In the genomic region with DNA sequence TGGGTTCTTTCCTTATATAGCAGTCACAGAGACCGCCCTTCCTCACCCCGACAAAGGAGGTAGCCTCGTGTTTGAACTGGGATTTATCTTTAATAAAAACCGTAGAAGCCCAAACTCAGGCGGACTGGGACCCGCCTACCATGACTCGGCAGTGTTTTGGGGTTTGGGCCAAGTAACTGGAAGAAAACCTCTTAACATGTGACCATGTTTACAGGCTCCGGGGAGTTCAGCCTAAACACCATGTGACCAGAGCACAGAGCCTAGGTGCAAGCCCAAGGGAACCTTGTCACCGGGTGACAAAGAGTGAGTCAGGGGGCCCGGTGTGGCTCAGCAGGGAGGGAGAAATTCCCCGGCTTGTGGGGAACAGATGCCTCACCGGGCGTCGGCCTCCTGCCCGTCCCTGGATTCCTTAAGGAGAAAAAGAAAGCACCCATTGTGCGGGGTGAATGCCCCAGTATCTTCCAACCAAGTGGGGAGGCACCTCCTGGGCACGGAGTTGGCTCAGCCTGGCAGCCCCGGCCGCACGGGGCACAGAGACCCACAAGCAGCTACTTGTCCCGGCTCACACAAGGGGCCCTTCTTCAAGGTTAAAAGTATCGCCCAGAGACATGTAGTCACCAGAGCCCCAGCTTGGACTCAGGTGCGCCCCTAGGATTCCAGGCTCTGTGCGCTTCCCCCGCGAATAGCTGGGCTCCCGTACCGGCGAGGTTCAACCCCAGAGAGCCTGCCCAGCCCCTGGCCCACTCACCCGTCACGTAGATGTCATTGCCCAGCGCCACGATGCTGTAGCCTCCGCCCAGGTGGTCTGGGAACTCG, we compare ENCODE assay signal across 1 cellular context.
TF ChIP-seq lines count a peak whose summit lies in the region.

No MANE protein-coding gene starts in this region.

TF ChIP-seq in K562, 482 proteins besides CTCF, POLR2A, EP300 and RAD21 (continued from another document and continues in another):
- no peak for TF ChIP-seq NR3C1 (CRISPR knock-in tag; IDR thresholded peaks at IDR 0.05)
- no peak for TF ChIP-seq MECOM (CRISPR knock-in tag; IDR thresholded peaks at IDR 0.05)
- no peak for TF ChIP-seq FOXA1 (IDR thresholded peaks at IDR 0.05; ENCODE audit: borderline replicate concordance)
- TF ChIP-seq ZNF445 (CRISPR knock-in tag; IDR thresholded peaks at IDR 0.05; ENCODE audit: low read depth): no peak
- TF ChIP-seq TCF7 (IDR thresholded peaks at IDR 0.05; ENCODE audit: borderline replicate concordance): no peak
- TF ChIP-seq CLOCK (CRISPR knock-in tag; IDR thresholded peaks at IDR 0.05; ENCODE audit: borderline replicate concordance): no peak
- TF ChIP-seq KLF6 (CRISPR knock-in tag; IDR thresholded peaks at IDR 0.05; ENCODE audit: borderline replicate concordance): no peak
- no peak for TF ChIP-seq ZNF253 (CRISPR knock-in tag; conservative IDR thresholded peaks at IDR 0.05)
- TF ChIP-seq ZNF76 (CRISPR knock-in tag; IDR thresholded peaks at IDR 0.05; ENCODE audit: borderline replicate concordance): no peak
- TF ChIP-seq, protein P1, sequence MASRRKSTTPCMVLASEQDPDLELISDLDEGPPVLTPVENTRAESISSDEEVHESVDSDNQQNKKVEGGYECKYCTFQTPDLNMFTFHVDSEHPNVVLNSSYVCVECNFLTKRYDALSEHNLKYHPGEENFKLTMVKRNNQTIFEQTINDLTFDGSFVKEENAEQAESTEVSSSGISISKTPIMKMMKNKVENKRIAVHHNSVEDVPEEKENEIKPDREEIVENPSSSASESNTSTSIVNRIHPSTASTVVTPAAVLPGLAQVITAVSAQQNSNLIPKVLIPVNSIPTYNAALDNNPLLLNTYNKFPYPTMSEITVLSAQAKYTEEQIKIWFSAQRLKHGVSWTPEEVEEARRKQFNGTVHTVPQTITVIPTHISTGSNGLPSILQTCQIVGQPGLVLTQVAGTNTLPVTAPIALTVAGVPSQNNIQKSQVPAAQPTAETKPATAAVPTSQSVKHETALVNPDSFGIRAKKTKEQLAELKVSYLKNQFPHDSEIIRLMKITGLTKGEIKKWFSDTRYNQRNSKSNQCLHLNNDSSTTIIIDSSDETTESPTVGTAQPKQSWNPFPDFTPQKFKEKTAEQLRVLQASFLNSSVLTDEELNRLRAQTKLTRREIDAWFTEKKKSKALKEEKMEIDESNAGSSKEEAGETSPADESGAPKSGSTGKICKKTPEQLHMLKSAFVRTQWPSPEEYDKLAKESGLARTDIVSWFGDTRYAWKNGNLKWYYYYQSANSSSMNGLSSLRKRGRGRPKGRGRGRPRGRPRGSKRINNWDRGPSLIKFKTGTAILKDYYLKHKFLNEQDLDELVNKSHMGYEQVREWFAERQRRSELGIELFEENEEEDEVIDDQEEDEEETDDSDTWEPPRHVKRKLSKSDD (conservative IDR thresholded peaks at IDR 0.05; ENCODE audit: low read length): no peak
- TF ChIP-seq ZNF766 (CRISPR knock-in tag; conservative IDR thresholded peaks at IDR 0.05): peak; percentile 98
- TF ChIP-seq DPF2 (IDR thresholded peaks at IDR 0.05): peak; percentile 66; the same call in 1 of the 2 replicates
- no peak; the same call in 1 of the 2 replicates for TF ChIP-seq NCOA1 (IDR thresholded peaks at IDR 0.05; ENCODE audit: low read depth)
- TF ChIP-seq HMGN3 (IDR thresholded peaks at IDR 0.05; ENCODE audit: borderline replicate concordance, extremely low read depth, insufficient read length, low read depth, low read length): no peak
- TF ChIP-seq SOX6 (IDR thresholded peaks at IDR 0.05): peak; percentile 54; the same call in 1 of the 2 replicates
- no peak for TF ChIP-seq HNRNPLL (IDR thresholded peaks at IDR 0.05; ENCODE audit: low read depth, low read length, poor library complexity, severe bottlenecking)
- no peak for TF ChIP-seq MEF2D (tag; conservative IDR thresholded peaks at IDR 0.05; ENCODE audit: low read depth)
- TF ChIP-seq HCFC1 (IDR thresholded peaks at IDR 0.05; ENCODE audit: low read depth, low read length): peak; percentile 38; the same call in 1 of the 2 replicates
- TF ChIP-seq ETV5 (CRISPR knock-in tag; IDR thresholded peaks at IDR 0.05; ENCODE audit: low read depth): no peak
- no peak for TF ChIP-seq TAF15 (IDR thresholded peaks at IDR 0.05; ENCODE audit: low read depth, low read length)
- peak; percentile 28 for TF ChIP-seq BRD9 (IDR thresholded peaks at IDR 0.05; ENCODE audit: low read depth, partially characterized antibody)
- TF ChIP-seq NR2C1 (IDR thresholded peaks at IDR 0.05): no peak
- TF ChIP-seq NR2C1 (tag; IDR thresholded peaks at IDR 0.05): 0 out of 2 replicates have a peak, but pooled peaks have one; percentile 30
- no peak for TF ChIP-seq ILF3 (IDR thresholded peaks at IDR 0.05; ENCODE audit: borderline replicate concordance)
- peak; percentile 100 for TF ChIP-seq NFE2 (IDR thresholded peaks at IDR 0.05; ENCODE audit: low read depth)
- TF ChIP-seq HDAC1 (IDR thresholded peaks at IDR 0.05): peak in 1 of 2 experiments; percentile 95; a peak in 2 of 4 replicates
- no peak for TF ChIP-seq ZNF184 (CRISPR knock-in tag; IDR thresholded peaks at IDR 0.05)
- no peak for TF ChIP-seq RUNX1 (IDR thresholded peaks at IDR 0.05; ENCODE audit: low read depth)
- TF ChIP-seq CHD7 (IDR thresholded peaks at IDR 0.05; ENCODE audit: low read depth, low read length): no peak
- TF ChIP-seq TRIM28 (IDR thresholded peaks at IDR 0.05): no peak
- TF ChIP-seq, protein P2, sequence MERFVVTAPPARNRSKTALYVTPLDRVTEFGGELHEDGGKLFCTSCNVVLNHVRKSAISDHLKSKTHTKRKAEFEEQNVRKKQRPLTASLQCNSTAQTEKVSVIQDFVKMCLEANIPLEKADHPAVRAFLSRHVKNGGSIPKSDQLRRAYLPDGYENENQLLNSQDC (CRISPR knock-in tag; IDR thresholded peaks at IDR 0.05): no peak
- TF ChIP-seq ARID4B (CRISPR knock-in tag; IDR thresholded peaks at IDR 0.05): peak; percentile 93; the same call in 1 of the 2 replicates
- no peak for TF ChIP-seq SRSF9 (IDR thresholded peaks at IDR 0.05; ENCODE audit: borderline replicate concordance, low read depth, low read length)
- TF ChIP-seq, protein P3, sequence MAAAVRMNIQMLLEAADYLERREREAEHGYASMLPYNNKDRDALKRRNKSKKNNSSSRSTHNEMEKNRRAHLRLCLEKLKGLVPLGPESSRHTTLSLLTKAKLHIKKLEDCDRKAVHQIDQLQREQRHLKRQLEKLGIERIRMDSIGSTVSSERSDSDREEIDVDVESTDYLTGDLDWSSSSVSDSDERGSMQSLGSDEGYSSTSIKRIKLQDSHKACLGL (CRISPR knock-in tag; IDR thresholded peaks at IDR 0.05; ENCODE audit: borderline replicate concordance, poor library complexity, severe bottlenecking): no peak
- no peak for TF ChIP-seq RBM34 (IDR thresholded peaks at IDR 0.05; ENCODE audit: borderline replicate concordance, insufficient read depth, low read length)
